Comparison of ENCODE assay signal across 1 cellular context in genomic region chr19:53912653-53913052, GRCh38.
TF ChIP-seq lines count a peak whose summit lies in the region.

No MANE protein-coding gene starts in this region.

TF ChIP-seq in K562, 482 proteins besides CTCF, POLR2A, EP300 and RAD21:
- TF ChIP-seq ZBTB43 (CRISPR knock-in tag; IDR thresholded peaks at IDR 0.05) = no peak
- no peak for TF ChIP-seq ZNF696 (CRISPR knock-in tag; conservative IDR thresholded peaks at IDR 0.05)
- no peak for TF ChIP-seq ZNF23 (CRISPR knock-in tag; IDR thresholded peaks at IDR 0.05)
- no peak for TF ChIP-seq THAP12 (CRISPR knock-in tag; IDR thresholded peaks at IDR 0.05)
- TF ChIP-seq ZBTB1 (CRISPR knock-in tag; IDR thresholded peaks at IDR 0.05; ENCODE audit: borderline replicate concordance, low read depth) = no peak
- no peak for TF ChIP-seq MIER1 (IDR thresholded peaks at IDR 0.05; ENCODE audit: low read depth)
- no peak for TF ChIP-seq HDGF (IDR thresholded peaks at IDR 0.05)
- no peak for TF ChIP-seq PHTF2 (CRISPR knock-in tag; IDR thresholded peaks at IDR 0.05)
- no peak for TF ChIP-seq TAF9B (IDR thresholded peaks at IDR 0.05; ENCODE audit: partially characterized antibody)
- TF ChIP-seq SMC3 (conservative IDR thresholded peaks at IDR 0.05; ENCODE audit: insufficient read depth, low read depth, low read length) = peak; percentile 33; the same call in 1 of the 2 replicates
- no peak for TF ChIP-seq MTF1 (CRISPR knock-in tag; IDR thresholded peaks at IDR 0.05; ENCODE audit: borderline replicate concordance)
- no peak for TF ChIP-seq SMARCE1 (IDR thresholded peaks at IDR 0.05)
- no peak for TF ChIP-seq ZNF512 (tag; IDR thresholded peaks at IDR 0.05)
- no peak for TF ChIP-seq SMARCB1 (IDR thresholded peaks at IDR 0.05; ENCODE audit: insufficient read length, low read depth)
- TF ChIP-seq SRSF3 (IDR thresholded peaks at IDR 0.05; ENCODE audit: insufficient read depth, low read length) = no peak
- TF ChIP-seq KLF16 (IDR thresholded peaks at IDR 0.05) = 0 out of 2 replicates have a peak, but pooled peaks have one; percentile 9
- no peak for TF ChIP-seq ZNF444 (CRISPR knock-in tag; IDR thresholded peaks at IDR 0.05)
- no peak for TF ChIP-seq LCOR (CRISPR knock-in tag; IDR thresholded peaks at IDR 0.05)
- no peak for TF ChIP-seq ZBTB8A (IDR thresholded peaks at IDR 0.05; ENCODE audit: partially characterized antibody)
- TF ChIP-seq STAT5B (CRISPR knock-in tag; IDR thresholded peaks at IDR 0.05) = no peak
- TF ChIP-seq CREM (IDR thresholded peaks at IDR 0.05; ENCODE audit: low read depth) = peak; percentile 42; the same call in 1 of the 2 replicates
- TF ChIP-seq HDAC2 (IDR thresholded peaks at IDR 0.05) = no peak
- no peak for TF ChIP-seq FOXK1 (CRISPR knock-in tag; IDR thresholded peaks at IDR 0.05; ENCODE audit: borderline replicate concordance)
- TF ChIP-seq HINFP (tag; conservative IDR thresholded peaks at IDR 0.05; ENCODE audit: low read depth) = no peak
- TF ChIP-seq CTCFL (IDR thresholded peaks at IDR 0.05; ENCODE audit: borderline replicate concordance, insufficient read depth, low read depth, low read length, poor library complexity, severe bottlenecking) = peak; percentile 25
- no peak for TF ChIP-seq ZNF24 (IDR thresholded peaks at IDR 0.05)
- no peak for TF ChIP-seq FOXP4 (CRISPR knock-in tag; IDR thresholded peaks at IDR 0.05; ENCODE audit: borderline replicate concordance)
- peak; percentile 36 for TF ChIP-seq SAP30 (IDR thresholded peaks at IDR 0.05; ENCODE audit: borderline replicate concordance, insufficient read depth, low read depth, low read length, poor library complexity, severe bottlenecking)
- no peak for TF ChIP-seq SNRNP70 (optimal IDR thresholded peaks at IDR 0.05; ENCODE audit: low read depth, low read length)
- no peak for TF ChIP-seq ZNF57 (CRISPR knock-in tag; IDR thresholded peaks at IDR 0.05)
- TF ChIP-seq ZNF707 (CRISPR knock-in tag; conservative IDR thresholded peaks at IDR 0.05) = no peak
- TF ChIP-seq PHF8 (IDR thresholded peaks at IDR 0.05; ENCODE audit: borderline replicate concordance, low read length) = no peak
- no peak for TF ChIP-seq E2F8 (IDR thresholded peaks at IDR 0.05; ENCODE audit: low read depth, partially characterized antibody)
- no peak for TF ChIP-seq E2F4 (CRISPR knock-in tag; IDR thresholded peaks at IDR 0.05; ENCODE audit: low read depth)
- TF ChIP-seq DLX4 (CRISPR knock-in tag; IDR thresholded peaks at IDR 0.05) = no peak
- no peak for TF ChIP-seq EHMT2 (IDR thresholded peaks at IDR 0.05)
- peak; percentile 53 for TF ChIP-seq JUND (IDR thresholded peaks at IDR 0.05; ENCODE audit: borderline replicate concordance, low read depth, low read length)
- no peak; the same call in 2 of the 3 replicates for TF ChIP-seq JUND (tag; IDR thresholded peaks at IDR 0.05; ENCODE audit: borderline replicate concordance, low read depth, low read length)
- TF ChIP-seq BRF1 (IDR thresholded peaks at IDR 0.05; ENCODE audit: borderline replicate concordance, extremely low read depth, insufficient read length) = no peak
- TF ChIP-seq ZNF280B (CRISPR knock-in tag; IDR thresholded peaks at IDR 0.05) = no peak
- no peak for TF ChIP-seq ZNF324 (CRISPR knock-in tag; IDR thresholded peaks at IDR 0.05)
- TF ChIP-seq KAT8 (IDR thresholded peaks at IDR 0.05; ENCODE audit: low read depth) = no peak
- no peak for TF ChIP-seq ARHGAP35 (IDR thresholded peaks at IDR 0.05; ENCODE audit: partially characterized antibody)
